In the genomic region with DNA sequence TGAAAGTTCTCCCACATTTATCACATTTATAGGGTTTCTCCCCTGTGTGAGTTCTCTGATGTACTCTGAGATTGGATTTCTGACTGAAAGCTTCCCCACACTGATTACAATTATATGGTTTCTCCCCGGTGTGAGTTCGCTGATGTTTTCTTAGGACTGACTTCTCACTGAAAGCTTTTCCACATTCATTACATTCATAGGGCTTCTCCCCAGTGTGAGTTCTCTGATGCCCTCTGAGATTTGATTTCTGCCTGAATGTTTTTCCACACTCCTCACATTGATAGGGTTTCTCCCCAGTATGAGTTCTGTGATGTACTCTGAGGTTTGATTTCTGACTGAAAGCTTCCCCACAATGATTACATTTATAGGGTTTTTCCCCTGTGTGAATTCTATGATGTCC, we compare ENCODE assay signal across 20 cellular contexts.
"Had no signal": no experiment of that assay in that cellular context is flagged by ENCODE, and none has a peak within 500 bp of the region (broad histone marks: within the 10 kb centered on the region; RNA-seq: fewer than 3 reads in every experiment).

No MANE protein-coding gene starts in this region.

- H3K36me3 ChIP-seq: uterus had no signal

- DNase-seq: activated B cell treated with CpG ODN at 0.5 μM for 24 hours; activated CD4-positive, alpha-beta T cell treated with anti-CD3 and anti-CD28 coated beads for 4 hours; activated CD4-positive, alpha-beta T cell treated with anti-CD3 and anti-CD28 coated beads, Interleukin-2, amount 50 U/mL, for 48 hours; activated CD8-positive, alpha-beta memory T cell treated with anti-CD3 and anti-CD28 coated beads, Interleukin-2, amount 50 U/mL, for 48 hours; activated naive CD4-positive, alpha-beta T cell; activated T-cell treated with anti-CD3 and anti-CD28 coated beads, Interleukin-2, amount 50 U/mL, for 4 hours; amygdala; colonic mucosa; heart left ventricle; kidney; pancreas; psoas muscle; stimulated activated CD4-positive, alpha-beta T cell treated with anti-CD3 and anti-CD28 coated beads, Interleukin-1b, Interleukin-23, amount 100 ng/mL, for 48 hours; T-helper 9 cell; transverse colon; uterus had no signal

- FAIRE-seq: kidney, pancreas had no signal

- ATAC-seq: activated T-cell treated with anti-CD3 and anti-CD28 coated beads, Interleukin-2, amount 50 U/mL, for 4 hours; heart left ventricle; pancreas; psoas muscle had no signal

- H3K4me1 ChIP-seq: colonic mucosa, heart left ventricle, pancreas, psoas muscle, right atrium auricular region, suprapubic skin, transverse colon, uterus had no signal

- H3K27ac ChIP-seq: colonic mucosa, heart left ventricle, neutrophil, pancreas, psoas muscle, right atrium auricular region, suprapubic skin, transverse colon, uterus had no signal

- H3K4me3 ChIP-seq: colonic mucosa, heart left ventricle, lung, pancreas, psoas muscle, right atrium auricular region, suprapubic skin, transverse colon, uterus had no signal

- H3K27me3 ChIP-seq: colonic mucosa, heart left ventricle, neutrophil, pancreas, right atrium auricular region, suprapubic skin, transverse colon, uterus had no signal
